Comparison of ENCODE assay signal across 14 cellular contexts in the genomic region with DNA sequence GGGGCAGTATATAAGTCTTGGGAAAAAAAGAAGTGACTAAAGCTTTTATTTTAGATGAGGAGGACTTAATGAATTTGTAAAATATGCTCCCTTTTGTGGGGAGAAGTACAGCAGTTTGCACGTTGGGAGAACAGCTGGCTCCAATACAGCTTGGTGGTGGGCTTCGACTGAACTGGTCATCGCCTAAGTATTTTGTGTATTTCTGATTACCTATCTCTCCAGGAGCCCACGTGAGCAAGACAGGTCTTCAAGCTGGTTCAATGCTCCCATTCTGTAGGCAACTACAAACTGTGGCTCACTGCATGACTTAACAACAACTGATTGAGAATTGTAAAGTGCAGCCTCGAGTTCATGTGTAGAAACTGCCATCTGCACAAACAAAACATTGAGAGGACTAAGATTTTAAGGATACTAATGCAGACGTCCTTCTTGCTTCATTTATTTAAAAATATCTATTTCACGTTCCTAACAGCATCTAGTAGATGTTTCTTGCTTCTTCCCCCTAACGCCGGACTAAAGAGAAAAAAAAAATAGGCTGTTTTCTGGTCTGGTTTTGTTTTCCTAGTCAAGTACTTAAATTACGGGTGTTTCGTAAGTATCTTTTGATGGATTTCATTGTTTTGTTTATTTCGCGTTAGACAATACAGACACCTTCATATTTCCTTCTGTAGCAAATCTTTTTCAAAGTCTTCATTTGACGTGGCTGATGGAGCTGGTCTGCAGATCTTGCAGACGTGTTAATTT. TPM values are rescaled to one million over a fixed set of nuclear protein-coding genes. Genes with fewer than 3 reads are reported as not detected.
DNase-seq lines count a peak whose midpoint lies in the region; ATAC-seq and TF ChIP-seq lines count a peak whose summit lies in the region.
"Had no signal": no experiment of that assay in that cellular context is flagged by ENCODE, and none has a peak within 500 bp of the region (broad histone marks: within the 10 kb centered on the region; RNA-seq: fewer than 3 reads in every experiment).

No MANE protein-coding gene starts in this region.

- CTCF ChIA-PET in CD8-positive, alpha-beta memory T cell (lab: Charles Lee) = interaction anchor here (0.7 kb wide), 1 partner anchor 229 kb away, joined by 3 read pairs; no protein-coding TSS in a partner anchor

- no peaks in the 10 kb centered on the region for H3K36me3 Mint-ChIP-seq in CD8-positive, alpha-beta memory T cell
- no peaks in the 10 kb centered on the region for H3K36me3 Mint-ChIP-seq in progenitor cell of endocrine pancreas (ENCODE audit: insufficient read depth)

- peaks cover 15 to 25% (median 20%) of the 10 kb centered on the region in 3 donors for H3K4me1 Mint-ChIP-seq in CD8-positive, alpha-beta memory T cell
- H3K4me1 Mint-ChIP-seq in progenitor cell of endocrine pancreas (ENCODE audit: low read depth) = peaks cover 14% of the 10 kb centered on the region

- H3K27me3 ChIP-seq in CD8-positive, alpha-beta memory T cell (ENCODE audit: insufficient read depth, low read length, poor library complexity, severe bottlenecking) = peaks cover 18% of the 10 kb centered on the region

- in situ Hi-C loops in KBM-7 (cut with MboI; ENCODE audit: low pct_unique_long_range_greater_than_20kb, low sequenced_read_pairs) = no loop called here

- peaks cover 0 to 2% (median 0%) of the 10 kb centered on the region in 5 donors for H3K9me3 Mint-ChIP-seq in CD8-positive, alpha-beta memory T cell
- H3K9me3 Mint-ChIP-seq in progenitor cell of endocrine pancreas (ENCODE audit: low read depth) = no peaks in the 10 kb centered on the region
- H3K9me3 Mint-ChIP-seq: stimulated activated naive CD8-positive, alpha-beta T cell treated with anti-CD3 and anti-CD28 coated beads, Interleukin-15, amount 100 ng/mL, for 72 hours had no signal

- DNase-seq in CD8-positive, alpha-beta memory T cell = no peak
- DNase-seq in KBM-7 (peak; percentile 9), fibroblast of villous mesenchyme (ENCODE audit: low read depth) (peak; percentile 29), progenitor cell of endocrine pancreas (ENCODE audit: low spot score, unreplicated experiment) (no peak), GM20000 (ENCODE audit: low spot score) (no peak), NCI-H1930 (lab: John Stamatoyannopoulos, UW) (no peak), HT-29 (ENCODE audit: low spot score) (no peak)
- DNase-seq: activated CD4-positive, alpha-beta T cell treated with anti-CD3 and anti-CD28 coated beads for 4 hours; activated gamma-delta T cell treated with Interleukin-2 at 50 U/mL for 16 hours; kidney; stimulated activated CD4-positive, alpha-beta T cell treated with anti-CD3 and anti-CD28 coated beads, Interleukin-2, amount 100 ng/mL, for 24 hours; stimulated activated naive CD8-positive, alpha-beta T cell treated with anti-CD3 and anti-CD28 coated beads, Interleukin-15, amount 100 ng/mL, for 72 hours had no signal

- no peaks in the 10 kb centered on the region for H3K9me3 ChIP-seq in CD8-positive, alpha-beta memory T cell (ENCODE audit: low read length)

- TF ChIP-seq CTCF in fibroblast of villous mesenchyme (IDR thresholded peaks at IDR 0.05; ENCODE audit: insufficient read depth, low read depth, low read length) (no peak), progenitor cell of endocrine pancreas (IDR thresholded peaks at IDR 0.05; ENCODE audit: unreplicated experiment) (no peak), GM20000 (IDR thresholded peaks at IDR 0.05; ENCODE audit: extremely low read depth, missing control alignments) (no peak)

- H3K27ac Mint-ChIP-seq in CD8-positive, alpha-beta memory T cell = no peak overlapping the region
- no peak overlapping the region for H3K27ac Mint-ChIP-seq in progenitor cell of endocrine pancreas
- H3K27ac Mint-ChIP-seq: stimulated activated naive CD8-positive, alpha-beta T cell treated with anti-CD3 and anti-CD28 coated beads, Interleukin-15, amount 100 ng/mL, for 72 hours had no signal

- no peak overlapping the region for H3K4me3 ChIP-seq in CD8-positive, alpha-beta memory T cell (ENCODE audit: low read length)
- H3K4me3 ChIP-seq in fibroblast of villous mesenchyme (ENCODE audit: low read depth, low read length) = no peak overlapping the region

- H3K4me1 ChIP-seq in CD8-positive, alpha-beta memory T cell (ENCODE audit: insufficient read depth, low read length) = no peaks in the 10 kb centered on the region

- no peaks in the 10 kb centered on the region for H3K36me3 ChIP-seq in CD8-positive, alpha-beta memory T cell (ENCODE audit: insufficient read depth, low read length)

- H3K27ac ChIP-seq in CD8-positive, alpha-beta memory T cell (ENCODE audit: low read depth, low read length) = no peak overlapping the region

- no peak for ATAC-seq in HG03457 (IDR thresholded peaks at IDR 0.05; ENCODE audit: unreplicated experiment)
- ATAC-seq: stimulated activated naive CD8-positive, alpha-beta T cell treated with anti-CD3 and anti-CD28 coated beads, Interleukin-15, amount 100 ng/mL, for 72 hours had no signal

- H3K4me3 Mint-ChIP-seq in CD8-positive, alpha-beta memory T cell = peak overlapping the region in 4 of 7 donors; percentile 13 to 52 (median 40)
- H3K4me3 Mint-ChIP-seq in progenitor cell of endocrine pancreas (ENCODE audit: low read depth) = peak overlapping the region; percentile 12

- POLR2A ChIA-PET in CD8-positive, alpha-beta memory T cell (lab: Charles Lee) = no interaction called here

- peaks cover 32 to 54% of the 10 kb centered on the region in 2 donors for H3K27me3 Mint-ChIP-seq in CD8-positive, alpha-beta memory T cell
- peaks cover 89% of the 10 kb centered on the region for H3K27me3 Mint-ChIP-seq in progenitor cell of endocrine pancreas

RNA-seq across cellular contexts. Expression of a gene that starts 1.4 kb away (rescaled TPM):
- total RNA-seq in CD8-positive, alpha-beta memory T cell = not detected
- polyA plus RNA-seq in CD8-positive, alpha-beta memory T cell = not detected
- total RNA-seq in fibroblast of villous mesenchyme = 527 and 613 TPM in 2 replicates
- 0.17 and 0.29 TPM in 2 replicates for total RNA-seq in progenitor cell of endocrine pancreas
- not detected in 2 replicates for total RNA-seq in HT-29 (2014; rRNA removed; shearing (Covaris generic))
- total RNA-seq: HT1080 had no signal

Comparison
In these comparisons a context has a peak if more than half of its experiments do, and no peak if none do; other contexts are left out.
1. DNase-seq: peak in KBM-7 (single experiment) and fibroblast of villous mesenchyme (single experiment); none in CD8-positive, alpha-beta memory T cell (0 of 5), progenitor cell of endocrine pancreas (single experiment), GM20000 (single experiment), NCI-H1930 (0 of 2) and HT-29 (single experiment).
2. RNA of a gene that starts 1.4 kb away (total RNA-seq): 527 to 613 TPM in fibroblast of villous mesenchyme; 0.17 to 0.29 TPM in progenitor cell of endocrine pancreas, not detected in CD8-positive, alpha-beta memory T cell and not detected in HT-29; every median in the first group is over 100 times any median in the second.